1 cellular context compared by ENCODE assay signal in genomic region chr4:125319311-125319710, GRCh38.
TF ChIP-seq lines count a peak whose summit lies in the region.

No MANE protein-coding gene starts in this region.

TF ChIP-seq in SK-N-SH, 30 proteins besides CTCF, POLR2A, EP300 and RAD21 (continued from another document):
- TF ChIP-seq REST (IDR thresholded peaks at IDR 0.05; ENCODE audit: low read depth, low read length), result no peak
- TF ChIP-seq MEF2A (IDR thresholded peaks at IDR 0.05; ENCODE audit: borderline replicate concordance, low read depth), result no peak
- TF ChIP-seq MAX (IDR thresholded peaks at IDR 0.05; ENCODE audit: low read depth), result no peak
- TF ChIP-seq NFIC (IDR thresholded peaks at IDR 0.05; ENCODE audit: borderline replicate concordance), result no peak
- no peak for TF ChIP-seq MXI1 (IDR thresholded peaks at IDR 0.05; ENCODE audit: low read depth, low read length)
- no peak for TF ChIP-seq PBX3 (IDR thresholded peaks at IDR 0.05)
- TF ChIP-seq USF2 (IDR thresholded peaks at IDR 0.05; ENCODE audit: borderline replicate concordance, low read depth, low read length), result no peak
